Comparison of ENCODE assay signal across 8 cellular contexts in the genomic region with DNA sequence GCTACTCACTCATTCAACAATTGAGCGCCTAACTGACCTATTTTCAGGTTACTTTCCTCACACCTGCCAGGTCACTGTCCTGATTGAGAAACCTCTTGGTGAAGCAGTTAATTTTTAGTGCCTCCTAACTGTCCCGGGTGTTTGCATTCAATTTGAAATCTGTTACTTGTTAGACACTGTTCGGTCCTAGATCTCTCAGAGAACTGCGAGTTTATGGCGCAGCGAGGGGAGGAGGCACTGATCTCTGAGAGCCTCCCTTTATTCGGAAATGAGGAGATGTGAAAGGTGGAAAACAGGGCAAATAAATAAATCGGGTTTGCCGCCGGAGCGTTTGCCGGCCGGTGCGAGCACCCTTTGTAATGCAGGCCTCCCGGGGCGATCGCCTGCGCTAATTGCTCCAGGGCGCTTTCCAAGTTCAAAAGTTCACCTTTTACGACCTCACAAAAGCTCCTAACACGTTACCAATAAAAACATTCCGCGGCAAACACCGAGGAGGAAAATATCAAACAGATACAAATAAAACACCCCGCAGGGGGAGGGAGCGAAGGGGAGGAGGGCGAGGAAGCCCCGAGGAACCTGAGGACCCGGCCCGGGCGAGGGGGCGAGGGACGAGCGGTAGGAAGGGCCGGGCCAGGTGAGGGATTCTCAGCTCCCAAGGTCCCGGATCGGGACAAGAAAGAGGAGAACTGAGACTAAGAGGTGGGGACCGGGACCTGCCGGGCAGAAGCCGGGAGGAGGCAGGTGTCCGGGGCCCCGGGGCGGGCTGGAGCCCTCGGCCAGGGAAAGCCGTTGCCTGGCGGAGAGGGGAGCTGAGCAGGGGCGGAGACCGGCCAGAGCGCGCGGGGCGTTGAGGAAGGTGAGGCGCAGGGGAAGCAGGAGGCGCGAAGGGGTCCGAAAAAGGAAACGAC. TPM values are rescaled to one million over a fixed set of nuclear protein-coding genes. Genes with fewer than 3 reads are reported as not detected.
A peak's percentile ranks its signal among the peaks of the same experiment; 100 is the strongest.
DNase-seq lines count a peak whose midpoint lies in the region; FAIRE-seq and TF ChIP-seq lines count a peak whose summit lies in the region.

No MANE protein-coding gene starts in this region.

- H3K4me2 ChIP-seq in smooth muscle cell = peak overlapping the region; percentile 80

- H2AFZ ChIP-seq in smooth muscle cell (ENCODE audit: low read depth) = peak overlapping the region; percentile 20

- no peaks in the 10 kb centered on the region for H3F3A ChIP-seq in smooth muscle cell (ENCODE audit: low read depth)

- DNase-seq in ELR (ENCODE audit: low read depth) (peak; percentile 44), NB4 (ENCODE audit: low read depth) (peak; percentile 63), smooth muscle cell (lab: John Stamatoyannopoulos, UW; ENCODE audit: unreplicated experiment) (no peak), NCI-H187 (lab: John Stamatoyannopoulos, UW) (no peak), anterior cingulate cortex (lab: John Stamatoyannopoulos, UW) (no peak), GM12891 (ENCODE audit: insufficient read length, low spot score) (no peak)

- H3K4me3 ChIP-seq in NB4 (ENCODE audit: low read depth, low read length) = peak overlapping the region; percentile 74
- H3K4me3 ChIP-seq in iPS-20b (ENCODE audit: low read length) = peak overlapping the region; percentile 71
- H3K4me3 ChIP-seq in smooth muscle cell = peak overlapping the region; percentile 87

- H3K79me2 ChIP-seq in smooth muscle cell (ENCODE audit: low read depth) = no peaks in the 10 kb centered on the region

- FAIRE-seq in GM12891 (lab: Jason Lieb, UNC) = no peak

- peaks cover 55% of the 10 kb centered on the region for H3K27me3 Mint-ChIP-seq in activated naive CD8-positive, alpha-beta T cell

- H3K27me3 ChIP-seq in iPS-20b (ENCODE audit: insufficient read depth, low read length) = peaks cover 37% of the 10 kb centered on the region
- peaks cover 54% of the 10 kb centered on the region for H3K27me3 ChIP-seq in smooth muscle cell (ENCODE audit: low read depth)

- H3K36me3 ChIP-seq in iPS-20b (ENCODE audit: insufficient read depth, low read depth, low read length) (no peaks in the 10 kb centered on the region), smooth muscle cell (ENCODE audit: low read depth) (no peaks in the 10 kb centered on the region)

- H3K4me3 Mint-ChIP-seq in activated naive CD8-positive, alpha-beta T cell = peak overlapping the region; percentile 92

- H3K36me3 Mint-ChIP-seq in activated naive CD8-positive, alpha-beta T cell = no peaks in the 10 kb centered on the region

- H3K9me3 ChIP-seq in iPS-20b (ENCODE audit: insufficient read depth, low read depth, low read length) (no peaks in the 10 kb centered on the region), smooth muscle cell (replicated peaks; ENCODE audit: low read depth) (no peaks in the 10 kb centered on the region)

- peaks cover 32% of the 10 kb centered on the region for H3K4me1 Mint-ChIP-seq in activated naive CD8-positive, alpha-beta T cell (ENCODE audit: low read depth)

- H3K27ac Mint-ChIP-seq in activated naive CD8-positive, alpha-beta T cell = no peak overlapping the region

- peak overlapping the region; percentile 82; the same call in 1 of the 2 replicates for H3K9ac ChIP-seq in iPS-20b (ENCODE audit: low read depth, low read length)
- H3K9ac ChIP-seq in smooth muscle cell (ENCODE audit: low read depth) = no peak overlapping the region

- peak overlapping the region; percentile 18 for H3K27ac ChIP-seq in iPS-20b (ENCODE audit: low read length)
- no peak overlapping the region for H3K27ac ChIP-seq in smooth muscle cell (ENCODE audit: low read depth)

- H4K20me1 ChIP-seq in smooth muscle cell (ENCODE audit: low read depth) = peaks cover 31% of the 10 kb centered on the region

- H3K4me1 ChIP-seq in iPS-20b (ENCODE audit: insufficient read depth, low read length) = peaks cover 45% of the 10 kb centered on the region; the same call in 1 of the 2 replicates
- peaks cover 29% of the 10 kb centered on the region for H3K4me1 ChIP-seq in smooth muscle cell (ENCODE audit: low read depth)

- H3K9me3 Mint-ChIP-seq in activated naive CD8-positive, alpha-beta T cell (ENCODE audit: low read depth) = no peaks in the 10 kb centered on the region

- TF ChIP-seq CTCF in NB4 (IDR thresholded peaks at IDR 0.05; ENCODE audit: low read depth, low read length) = no peak
- TF ChIP-seq CTCF in smooth muscle cell (IDR thresholded peaks at IDR 0.05; ENCODE audit: borderline replicate concordance, insufficient read depth, poor library complexity, severe bottlenecking) = no peak

- 2% methylated on average over 54 of the region's 57 CpGs for WGBS in smooth muscle cell (ENCODE audit: low lambda C conversion rate)

- no peak for TF ChIP-seq POLR2A in NB4 (IDR thresholded peaks at IDR 0.05; ENCODE audit: extremely low read depth, insufficient read length)
- no peak for TF ChIP-seq POLR2A in GM12891 (IDR thresholded peaks at IDR 0.05; ENCODE audit: low read depth, low read length)

TF ChIP-seq in GM12891, 5 proteins besides CTCF, POLR2A, EP300 and RAD21:
- TF ChIP-seq POU2F2 (IDR thresholded peaks at IDR 0.05; ENCODE audit: low read depth, low read length) (no peak), POLR2AphosphoS5 (IDR thresholded peaks at IDR 0.05; ENCODE audit: low read depth, low read length) (no peak), TAF1 (IDR thresholded peaks at IDR 0.05; ENCODE audit: low read depth, low read length) (no peak), SPI1 (IDR thresholded peaks at IDR 0.05; ENCODE audit: low read depth, low read length) (no peak), PAX5 (IDR thresholded peaks at IDR 0.05; ENCODE audit: insufficient read depth, low read length, severe bottlenecking) (no peak)

RNA-seq across cellular contexts. Expression of a gene that starts 1.4 kb away (rescaled TPM):
- total RNA-seq in smooth muscle cell = 0.31 and 1.5 TPM in 2 replicates
- polyA plus RNA-seq in smooth muscle cell = 0.17 and 0.28 TPM in 2 replicates
- polyA plus RNA-seq in GM12891 (2012; ENCODE audit: low read depth, missing spikeins) = 2.0 TPM

RNA-seq across cellular contexts. Expression of a gene that starts 7.2 kb away (rescaled TPM):
- total RNA-seq in smooth muscle cell = 6.6 and 17.0 TPM in 2 replicates
- 3.5 and 11.2 TPM in 2 replicates for polyA plus RNA-seq in smooth muscle cell
- 0.27 TPM for polyA plus RNA-seq in GM12891 (2012; ENCODE audit: low read depth, missing spikeins)

Comparison
In these comparisons a context has a peak if more than half of its experiments do, and no peak if none do; other contexts are left out.
1. DNase-seq: peak in ELR (single experiment) and NB4 (single experiment); none in smooth muscle cell (single experiment), NCI-H187 (0 of 2), anterior cingulate cortex (0 of 58) and GM12891 (single experiment).
2. Peak in every context shown above with its lines, with median percentiles within 50 percentile points of each other: H3K4me3 ChIP-seq.